In the genomic region with DNA sequence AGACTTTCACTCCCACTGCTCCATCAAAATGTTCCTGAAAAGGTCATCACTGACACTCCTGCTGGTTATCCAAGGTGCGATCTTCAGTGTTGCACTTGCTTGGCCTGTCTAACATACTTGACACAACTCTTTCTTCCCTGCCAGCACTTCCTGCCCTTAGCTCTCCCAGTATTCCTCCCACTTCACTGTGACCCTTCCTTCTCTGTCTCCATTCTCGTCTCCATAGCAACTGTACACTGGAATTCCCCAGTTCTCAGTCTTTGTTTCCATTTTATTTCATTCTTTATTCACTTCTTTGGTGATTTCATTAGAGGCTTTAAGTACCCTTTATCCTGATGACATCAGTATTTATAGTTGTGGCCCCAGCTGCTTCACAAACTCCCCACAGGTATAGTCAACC, we compare ENCODE assay signal across 1 cellular context.
TF ChIP-seq lines count a peak whose summit lies in the region.

No MANE protein-coding gene starts in this region.

TF ChIP-seq in H1, 55 proteins besides CTCF, POLR2A, EP300 and RAD21 (continued from another document):
- TF ChIP-seq RFX5 (IDR thresholded peaks at IDR 0.05; ENCODE audit: borderline replicate concordance, low read depth, low read length): no peak
